Comparison of ENCODE assay signal across 8 cellular contexts in genomic region chr6:107458687-107459282, GRCh38. TPM values are rescaled to one million over a fixed set of nuclear protein-coding genes. Genes with fewer than 3 reads are reported as not detected.
DNase-seq lines count a peak whose midpoint lies in the region; ATAC-seq and TF ChIP-seq lines count a peak whose summit lies in the region.

No MANE protein-coding gene starts in this region.

- no peak for TF ChIP-seq POLR2A in gastroesophageal sphincter (IDR thresholded peaks at IDR 0.05)

- TF ChIP-seq EP300 in gastroesophageal sphincter (IDR thresholded peaks at IDR 0.05): no peak

- H3K27ac ChIP-seq in gastroesophageal sphincter: peak overlapping the region; percentile 19 to 88 (median 85)

- H3K4me1 ChIP-seq in gastroesophageal sphincter: peaks cover 0 to 23% (median 4%) of the 10 kb centered on the region in 3 donors

- ATAC-seq in GM18499 (IDR thresholded peaks at IDR 0.05; ENCODE audit: insufficient read depth, unreplicated experiment) (peak; percentile 20), HG02885 (IDR thresholded peaks at IDR 0.05; ENCODE audit: poor library complexity, unreplicated experiment) (peak; percentile 32), gastroesophageal sphincter (peak; percentile 1), omental fat pad (ENCODE audit: low FRiP score) (peak; percentile 9)

- in situ Hi-C loops in ACHN (cut with HindIII; ENCODE audit: low pct_ligation_motif_present, low pct_unique_long_range_greater_than_20kb, low sequenced_read_pairs): no loop called here

- TF ChIP-seq CTCF in gastroesophageal sphincter (IDR thresholded peaks at IDR 0.05) (no peak), omental fat pad (IDR thresholded peaks at IDR 0.05) (no peak)

- H3K27me3 ChIP-seq in gastroesophageal sphincter: no peaks in the 10 kb centered on the region

- H3K4me3 ChIP-seq in gastroesophageal sphincter: peak overlapping the region; percentile 63 to 76

- no peaks in the 10 kb centered on the region for H3K9me3 ChIP-seq in gastroesophageal sphincter

- whole genome bisulfite sequencing in gastroesophageal sphincter (ENCODE audit: low coverage in 1 of 2), 2 donors: 1 to 2% methylated on average over 8 to 10 of the region's 29 CpGs

- DNase-seq in ACHN (peak; percentile 29), NCI-H2227 treated with DMSO at 0.1 percent for 48 hours (lab: John Stamatoyannopoulos, UW) (peak; percentile 28), activated T-cell treated with anti-CD3 and anti-CD28 coated beads for 48 hours (ENCODE audit: low read depth) (peak; percentile 35), omental fat pad (ENCODE audit: low spot score) (no peak), SKM-1 (lab: John Stamatoyannopoulos, UW; ENCODE audit: unreplicated experiment) (no peak)

- H3K36me3 ChIP-seq in gastroesophageal sphincter: no peaks in the 10 kb centered on the region

RNA-seq across cellular contexts. Expression of gene PDSS2, which starts 0.6 kb away (rescaled TPM):
- total RNA-seq in gastroesophageal sphincter (10 to 100 TPM in 1 of 4 donors, 1 to 10 TPM in 3; 6.5 to 12.2 (median 9.0) TPM), omental fat pad (1 to 10 TPM; 6.5 to 9.6 (median 8.8) TPM)

RNA-seq across cellular contexts. Expression of gene SOBP, which starts 31.1 kb away (rescaled TPM):
- 10 to 100 TPM; 16.2 to 29.9 (median 19.2) TPM for total RNA-seq in gastroesophageal sphincter
- total RNA-seq in omental fat pad: 1 to 10 TPM; 1.9 to 9.6 (median 4.0) TPM

Comparison
In these comparisons a context has a peak if more than half of its experiments do, and no peak if none do; other contexts are left out.
1. DNase-seq: peak in ACHN (single experiment), NCI-H2227 treated with DMSO at 0.1 percent for 48 hours (single experiment) and activated T-cell treated with anti-CD3 and anti-CD28 coated beads for 48 hours (single experiment); none in omental fat pad (single experiment) and SKM-1 (single experiment).
2. Peak in every context shown above with its lines, with median percentiles within 50 percentile points of each other: ATAC-seq.